Comparison of ENCODE assay signal across 31 cellular contexts in genomic region chr5:102895223-102895622, GRCh38.
"Had no signal": no experiment of that assay in that cellular context is flagged by ENCODE, and none has a peak within 500 bp of the region (broad histone marks: within the 10 kb centered on the region; RNA-seq: fewer than 3 reads in every experiment).

No MANE protein-coding gene starts in this region.

- H3K27ac ChIP-seq: adrenal gland, ascending aorta, body of pancreas, brain microvascular endothelial cell, breast epithelium, cardiac muscle cell had no signal

- DNase-seq: activated effector memory CD4-positive, alpha-beta T cell treated with anti-CD3 and anti-CD28 coated beads, Interleukin-2, amount 50 U/mL, for 16 hours; activated effector memory CD4-positive, alpha-beta T cell treated with Interleukin-2 at 50 U/mL for 16 hours; activated gamma-delta T cell; activated gamma-delta T cell treated with Interleukin-2 at 50 U/mL for 16 hours; activated naive CD4-positive, alpha-beta T cell; activated naive CD4-positive, alpha-beta T cell treated with anti-CD3 and anti-CD28 coated beads for 36 hours; activated naive CD4-positive, alpha-beta T cell treated with anti-CD3 and anti-CD28 coated beads, Interleukin-2, amount 10 ng/mL, durations not matched to agents 7 days and 5 days; activated naive CD4-positive, alpha-beta T cell treated with anti-CD3 and anti-CD28 coated beads, Interleukin-2, amount 50 U/mL, for 16 hours; activated naive CD4-positive, alpha-beta T cell treated with Interleukin-2 at 50 U/mL for 16 hours; activated naive CD8-positive, alpha-beta T cell treated with anti-CD3 and anti-CD28 coated beads for 36 hours; activated naive CD8-positive, alpha-beta T cell treated with anti-CD3 and anti-CD28 coated beads, Interleukin-2, amount 10 ng/mL, durations not matched to agents 7 days and 5 days; activated naive CD8-positive, alpha-beta T cell treated with anti-CD3 and anti-CD28 coated beads, Interleukin-2, amount 50 U/mL, for 24 hours; activated T-cell treated with anti-CD3 and anti-CD28 coated beads, Interleukin-2, amount 50 U/mL, for 24 hours; activated T-cell treated with anti-CD3 and anti-CD28 coated beads, Interleukin-2, amount 50 U/mL, for 4 hours; activated T-cell treated with anti-CD3 and anti-CD28 coated beads, Interleukin-2, amount 50 U/mL, for 48 hours; activated T-cell treated with anti-CD3 and anti-CD28 coated beads, Interleukin-2, amount 50 U/mL, for 72 hours; adrenal gland; amniotic stem cell; amygdala; anterior cingulate cortex; aorta; body of pancreas; brain microvascular endothelial cell; caudate nucleus; central memory CD4-positive, alpha-beta T cell; cerebellar nuclear complex had no signal

- H3K27me3 ChIP-seq: adrenal gland, ascending aorta, body of pancreas, brain microvascular endothelial cell, breast epithelium, cardiac muscle cell had no signal

- H3K9me3 ChIP-seq: adrenal gland, ascending aorta, body of pancreas, breast epithelium had no signal

- H3K4me3 ChIP-seq: adrenal gland, ascending aorta, body of pancreas, breast epithelium, cardiac muscle cell had no signal

- H3K4me1 ChIP-seq: adrenal gland, body of pancreas, breast epithelium had no signal

- H3K36me3 ChIP-seq: adrenal gland, ascending aorta, brain microvascular endothelial cell, breast epithelium, cardiac muscle cell had no signal

- ATAC-seq: activated naive CD4-positive, alpha-beta T cell treated with anti-CD3 and anti-CD28 coated beads, Interleukin-2, amount 50 U/mL, for 72 hours; activated naive CD8-positive, alpha-beta T cell treated with anti-CD3 and anti-CD28 coated beads, Interleukin-2, amount 50 U/mL, for 24 hours; activated T-cell treated with anti-CD3 and anti-CD28 coated beads, Interleukin-2, amount 50 U/mL, for 4 hours; activated T-cell treated with anti-CD3 and anti-CD28 coated beads, Interleukin-2, amount 50 U/mL, for 72 hours; activated T-helper 17 cell treated with anti-CD3 and anti-CD28 coated beads, Interleukin-2, amount 50 U/mL, for 72 hours; body of pancreas had no signal
